8 cellular contexts compared by ENCODE assay signal in the genomic region with DNA sequence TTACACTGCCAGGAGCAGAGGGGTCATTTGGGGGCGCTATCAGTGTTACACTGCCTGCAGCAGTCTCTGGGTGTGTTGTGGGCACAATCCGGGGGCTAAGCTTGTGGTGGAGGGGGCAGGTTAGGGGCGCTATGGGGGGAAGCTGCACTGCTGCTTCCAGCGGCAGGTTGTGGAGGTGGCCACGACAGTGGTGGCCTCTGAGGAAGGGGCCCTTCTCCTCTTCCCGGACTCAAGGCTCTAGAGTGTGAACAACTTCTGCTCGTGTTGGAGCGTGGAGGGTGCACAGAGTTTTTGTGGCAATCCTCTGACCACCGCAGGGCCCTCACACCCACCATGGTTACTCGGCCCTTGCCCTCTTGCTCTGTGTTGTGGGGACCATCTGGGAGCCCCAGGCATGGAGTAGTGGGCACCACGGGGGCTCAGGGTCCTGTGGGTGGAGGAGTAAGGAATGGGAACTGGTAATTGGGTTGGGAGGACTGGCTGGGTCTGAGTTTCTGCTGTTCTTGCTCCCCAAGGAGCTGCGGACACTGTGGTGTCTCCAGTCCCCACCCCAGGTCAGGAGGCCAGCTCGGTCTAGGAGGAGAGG.
A peak's percentile ranks its signal among the peaks of the same experiment; 100 is the strongest.
DNase-seq lines count a peak whose midpoint lies in the region; ATAC-seq and TF ChIP-seq lines count a peak whose summit lies in the region.
"Not testable (repeated sequence)": the region's sequence is repeated elsewhere in the genome, so short reads cannot be mapped to it uniquely, and the experiment has no call there.

No MANE protein-coding gene starts in this region.

- H3K36me3 ChIP-seq in endodermal cell (ENCODE audit: control insufficient read depth, insufficient read depth, low read length); right atrium auricular region; right lobe of liver; neuronal stem cell (replicated peaks in 1 of 2; ENCODE audit: control insufficient read depth in 2 of 2, insufficient read depth in 2 of 2, low read length in 2 of 2): not testable (repeated sequence)

- H3K14ac ChIP-seq in neuronal stem cell (ENCODE audit: low read length), result not testable (repeated sequence)

- not testable (repeated sequence) for H3K4ac ChIP-seq in neuronal stem cell (ENCODE audit: low read length)

- not testable (repeated sequence) for H2AFZ ChIP-seq in neuronal stem cell (ENCODE audit: low read length)

- H3K4me1 Mint-ChIP-seq in activated CD4-positive, alpha-beta T cell treated with anti-CD3 and anti-CD28 coated beads, Interleukin-2, amount 10 ng/mL, durations not matched to agents 24 days and 14 days; endodermal cell: not testable (repeated sequence)
- H3K4me1 Mint-ChIP-seq in stimulated activated effector memory CD8-positive, alpha-beta T cell treated with anti-CD3 and anti-CD28 coated beads, Interleukin-12 subunit alpha, Interleukin-12 subunit beta, amount 100 ng/mL, for 72 hours, result peaks cover 20% of the 10 kb centered on the region

- H3K4me3 Mint-ChIP-seq in activated CD4-positive, alpha-beta T cell treated with anti-CD3 and anti-CD28 coated beads, Interleukin-2, amount 10 ng/mL, durations not matched to agents 24 days and 14 days; endodermal cell; stimulated activated effector memory CD8-positive, alpha-beta T cell treated with anti-CD3 and anti-CD28 coated beads, Interleukin-12 subunit alpha, Interleukin-12 subunit beta, amount 100 ng/mL, for 72 hours: not testable (repeated sequence)

- not testable (repeated sequence) for H3K9ac ChIP-seq in endodermal cell (ENCODE audit: extremely low read depth, low read length, poor library complexity, severe bottlenecking)
- H3K9ac ChIP-seq in neuronal stem cell (ENCODE audit: low read depth, low read length, poor library complexity), result peak overlapping the region; percentile 60

- ATAC-seq in right lobe of liver, result peak in 1 of 4 donors; percentile 68
- peak; percentile 11 for ATAC-seq in stimulated activated effector memory CD8-positive, alpha-beta T cell treated with anti-CD3 and anti-CD28 coated beads, Interleukin-12 subunit alpha, Interleukin-12 subunit beta, amount 100 ng/mL, for 72 hours

- not testable (repeated sequence) for H3K4me2 ChIP-seq in neuronal stem cell (ENCODE audit: insufficient read depth, low read length, poor library complexity, severe bottlenecking)

- H3K9me3 ChIP-seq in endodermal cell (ENCODE audit: control insufficient read depth, low read length) (peaks cover 58% of the 10 kb centered on the region), neuronal stem cell (replicated peaks in 1 of 2; ENCODE audit: control insufficient read depth in 2 of 2, insufficient read depth in 1 of 2, low read depth in 1 of 2, low read length in 2 of 2) (peaks cover 0 to 19% of the 10 kb centered on the region in 2 donors)
- not testable (repeated sequence) for H3K9me3 ChIP-seq in right atrium auricular region, right lobe of liver

- DNase-seq in AG08395 (ENCODE audit: low spot score), result peak; percentile 9
- peak; percentile 43 for DNase-seq in GM20000 (ENCODE audit: low spot score)
- DNase-seq in activated CD4-positive, alpha-beta T cell treated with anti-CD3 and anti-CD28 coated beads, Interleukin-2, amount 10 ng/mL, durations not matched to agents 24 days and 14 days, result peak; percentile 56
- DNase-seq in endodermal cell; neuronal stem cell (ENCODE audit: low spot score): not testable (repeated sequence)
- peak; percentile 60 for DNase-seq in right atrium auricular region (ENCODE audit: low spot score)
- DNase-seq in right lobe of liver, result peak in 2 of 3 donors; percentile 51 to 61
- peak in 1 of 2 donors; percentile 46 for DNase-seq in stimulated activated effector memory CD8-positive, alpha-beta T cell treated with anti-CD3 and anti-CD28 coated beads, Interleukin-12 subunit alpha, Interleukin-12 subunit beta, amount 100 ng/mL, for 72 hours (ENCODE audit: low spot score in 2 of 2)

- WGBS in endodermal cell (ENCODE audit: insufficient coverage in 1 of 2, insufficient read length in 1 of 2), 2 experiments, result 66 to 69% methylated on average over 13 of the region's 13 CpGs
- 50% methylated on average over 13 of the region's 13 CpGs for WGBS in right lobe of liver (ENCODE audit: insufficient coverage, low coverage, low lambda C conversion rate, missing lambda C conversion rate)
- no CpG with 5 or more reads among the region's 13 CpGs for WGBS in neuronal stem cell (ENCODE audit: extremely low coverage in 2 of 2, insufficient read length in 2 of 2, insufficient replicate concordance in 1 of 2), 2 donors

- H2BK5ac ChIP-seq in neuronal stem cell (ENCODE audit: low read length), result peak overlapping the region; percentile 62

- H4K91ac ChIP-seq in neuronal stem cell (ENCODE audit: low read depth, low read length, poor library complexity), result not testable (repeated sequence)

- not testable (repeated sequence) for H3K27me3 ChIP-seq in endodermal cell (ENCODE audit: control insufficient read depth, insufficient read depth, low read length, poor library complexity, severe bottlenecking); right atrium auricular region; right lobe of liver; neuronal stem cell (ENCODE audit: control insufficient read depth in 3 of 3, insufficient read depth in 3 of 3, low read depth in 1 of 3, low read length in 3 of 3)

- H2BK120ac ChIP-seq in neuronal stem cell (ENCODE audit: low read depth, low read length), result peak overlapping the region; percentile 68

- H2BK15ac ChIP-seq in neuronal stem cell (ENCODE audit: low read length), result not testable (repeated sequence)

- H3K27ac ChIP-seq in endodermal cell (ENCODE audit: low read depth, low read length); right atrium auricular region; right lobe of liver; neuronal stem cell (replicated peaks; ENCODE audit: low read length): not testable (repeated sequence)

- peak overlapping the region; percentile 89 for H4K8ac ChIP-seq in neuronal stem cell (ENCODE audit: low read depth, low read length)

- H3K36me3 Mint-ChIP-seq in activated CD4-positive, alpha-beta T cell treated with anti-CD3 and anti-CD28 coated beads, Interleukin-2, amount 10 ng/mL, durations not matched to agents 24 days and 14 days (ENCODE audit: low read depth); stimulated activated effector memory CD8-positive, alpha-beta T cell treated with anti-CD3 and anti-CD28 coated beads, Interleukin-12 subunit alpha, Interleukin-12 subunit beta, amount 100 ng/mL, for 72 hours: not testable (repeated sequence)
- H3K36me3 Mint-ChIP-seq in endodermal cell (ENCODE audit: low read depth), result peaks cover 14% of the 10 kb centered on the region

- intact Hi-C loops in activated CD4-positive, alpha-beta T cell treated with anti-CD3 and anti-CD28 coated beads, Interleukin-2, amount 10 ng/mL, durations not matched to agents 24 days and 14 days (cut with micrococcal nuclease); right lobe of liver (cut with DNase I): not testable (repeated sequence)

- not testable (repeated sequence) for H3K79me1 ChIP-seq in neuronal stem cell (ENCODE audit: low read depth, low read length)

- H3K4me3 ChIP-seq in endodermal cell (ENCODE audit: low read length) (peak overlapping the region; percentile 66), neuronal stem cell (ENCODE audit: low read length in 2 of 2) (peak overlapping the region in 1 of 2 donors; percentile 63)
- H3K4me3 ChIP-seq in right atrium auricular region, right lobe of liver: not testable (repeated sequence)

- not testable (repeated sequence) for H3K4me1 ChIP-seq in endodermal cell (ENCODE audit: control insufficient read depth, insufficient read depth, low read length); right atrium auricular region; right lobe of liver; neuronal stem cell (ENCODE audit: control insufficient read depth in 2 of 2, insufficient read depth in 1 of 2, low read depth in 1 of 2, low read length in 2 of 2)

- not testable (repeated sequence) for H3K23ac ChIP-seq in neuronal stem cell (ENCODE audit: low read depth, low read length, poor library complexity)

- peak overlapping the region; percentile 15 for H3K18ac ChIP-seq in neuronal stem cell (ENCODE audit: low read length)

- H3K27ac Mint-ChIP-seq in activated CD4-positive, alpha-beta T cell treated with anti-CD3 and anti-CD28 coated beads, Interleukin-2, amount 10 ng/mL, durations not matched to agents 24 days and 14 days; endodermal cell; stimulated activated effector memory CD8-positive, alpha-beta T cell treated with anti-CD3 and anti-CD28 coated beads, Interleukin-12 subunit alpha, Interleukin-12 subunit beta, amount 100 ng/mL, for 72 hours: not testable (repeated sequence)

- H3K27me3 Mint-ChIP-seq in activated CD4-positive, alpha-beta T cell treated with anti-CD3 and anti-CD28 coated beads, Interleukin-2, amount 10 ng/mL, durations not matched to agents 24 days and 14 days; endodermal cell (ENCODE audit: insufficient read depth): not testable (repeated sequence)

- H2AK5ac ChIP-seq in neuronal stem cell (ENCODE audit: low read depth, low read length), result peak overlapping the region; percentile 8

- TF ChIP-seq POLR2A in right lobe of liver (IDR thresholded peaks at IDR 0.05), result not testable (repeated sequence)

- H3K9me3 Mint-ChIP-seq in activated CD4-positive, alpha-beta T cell treated with anti-CD3 and anti-CD28 coated beads, Interleukin-2, amount 10 ng/mL, durations not matched to agents 24 days and 14 days, result peaks cover 52% of the 10 kb centered on the region
- H3K9me3 Mint-ChIP-seq in endodermal cell, result peaks cover 64% of the 10 kb centered on the region
- H3K9me3 Mint-ChIP-seq in stimulated activated effector memory CD8-positive, alpha-beta T cell treated with anti-CD3 and anti-CD28 coated beads, Interleukin-12 subunit alpha, Interleukin-12 subunit beta, amount 100 ng/mL, for 72 hours, result peaks cover 39% of the 10 kb centered on the region

- not testable (repeated sequence) for TF ChIP-seq CTCF in GM20000 (IDR thresholded peaks at IDR 0.05; ENCODE audit: extremely low read depth, missing control alignments); endodermal cell (conservative IDR thresholded peaks at IDR 0.05); right atrium auricular region (IDR thresholded peaks at IDR 0.05); right lobe of liver (IDR thresholded peaks at IDR 0.05)

- H2BK12ac ChIP-seq in neuronal stem cell (ENCODE audit: low read length), result not testable (repeated sequence)
